Comparison of ENCODE assay signal across 8 cellular contexts in genomic region chr20:23937303-23938117, GRCh38. TPM values are rescaled to one million over a fixed set of nuclear protein-coding genes. Genes with fewer than 3 reads are reported as not detected.
DNase-seq lines count a peak whose midpoint lies in the region; ATAC-seq and TF ChIP-seq lines count a peak whose summit lies in the region.

No MANE protein-coding gene starts in this region.

- RAD21 ChIA-PET in HCT116 (lab: Charles Lee; ENCODE audit: low non-redundant PET in 1 of 2, low total read pairs in 2 of 2, uncharacterized antibody in 2 of 2, unreplicated experiment in 2 of 2), result no interaction called here

- peak; percentile 66 for TF ChIP-seq RAD21 in HCT116 (IDR thresholded peaks at IDR 0.05; ENCODE audit: low read depth)

- no peaks in the 10 kb centered on the region for H3K36me3 Mint-ChIP-seq in activated CD4-positive, alpha-beta T cell treated with anti-CD3 and anti-CD28 coated beads, Interleukin-2, amount 10 ng/mL, durations not matched to agents 7 days and 5 days (ENCODE audit: low read depth)

- 0 to 2% methylated on average over 3 of the region's 3 CpGs for WGBS in lung, 2 donors

- H3K9me2 ChIP-seq in HCT116 (ENCODE audit: insufficient read depth), result no peaks in the 10 kb centered on the region

- DNase-seq in GM10248 (ENCODE audit: extremely low spot score), result peak; percentile 47
- peak; percentile 16 for DNase-seq in HCT116 (ENCODE audit: low read depth, low spot score)
- DNase-seq in NCI-H2029 treated with DMSO at 0.1 percent for 48 hours (lab: John Stamatoyannopoulos, UW), result peak; percentile 16
- DNase-seq in activated CD4-positive, alpha-beta T cell treated with anti-CD3 and anti-CD28 coated beads, Interleukin-2, amount 10 ng/mL, durations not matched to agents 7 days and 5 days, result peak; percentile 69
- DNase-seq in ecto neural progenitor cell (ENCODE audit: low spot score), result peak; percentile 75
- peak; percentile 67 for DNase-seq in lung (ENCODE audit: low spot score)
- peak; percentile 38 for DNase-seq in stimulated activated CD8-positive, alpha-beta memory T cell treated with anti-CD3 and anti-CD28 coated beads, Interleukin-12 subunit alpha, Interleukin-12 subunit beta, amount 100 ng/mL, for 4 hours (ENCODE audit: low read depth)

- POLR2A ChIA-PET in GM10248 (lab: Yijun Ruan, JAX), result no interaction called here
- POLR2A ChIA-PET in HCT116 (lab: Charles Lee), result no interaction called here
- POLR2A ChIA-PET in activated CD4-positive, alpha-beta T cell treated with anti-CD3 and anti-CD28 coated beads, Interleukin-2, amount 10 ng/mL, durations not matched to agents 7 days and 5 days (lab: Charles Lee), result no interaction called here

- intact Hi-C loops in HCT116 (cut with micrococcal nuclease), result loop anchor here (1.0 to 5.0 kb wide), 2 partner anchors 60 to 981 kb away; no protein-coding TSS in a partner anchor

- TF ChIP-seq POLR2A in HCT116 (IDR thresholded peaks at IDR 0.05; ENCODE audit: borderline replicate concordance, extremely low read depth, insufficient read depth, insufficient read length), result no peak

- H2AFZ ChIP-seq in HCT116 (ENCODE audit: low read depth, low read length, poor library complexity, severe bottlenecking), result no peak overlapping the region

- no peak overlapping the region for H3K9ac ChIP-seq in HCT116 (ENCODE audit: low read length)

- H3K4me3 ChIP-seq in HCT116 (replicated peaks in 1 of 2; ENCODE audit: low read depth in 1 of 2, low read length in 2 of 2), result no peak overlapping the region
- no peak overlapping the region for H3K4me3 ChIP-seq in lung

- no peak overlapping the region for H3K4me2 ChIP-seq in HCT116 (ENCODE audit: low read length)

- no peaks in the 10 kb centered on the region for H3K9me3 Mint-ChIP-seq in activated CD4-positive, alpha-beta T cell treated with anti-CD3 and anti-CD28 coated beads, Interleukin-2, amount 10 ng/mL, durations not matched to agents 7 days and 5 days

- H4K20me1 ChIP-seq in HCT116 (ENCODE audit: insufficient read depth), result no peaks in the 10 kb centered on the region; the same call in 1 of the 2 replicates

- no peaks in the 10 kb centered on the region for H3K4me1 Mint-ChIP-seq in activated CD4-positive, alpha-beta T cell treated with anti-CD3 and anti-CD28 coated beads, Interleukin-2, amount 10 ng/mL, durations not matched to agents 7 days and 5 days

- peak; percentile 64 for TF ChIP-seq CTCF in GM10248 (IDR thresholded peaks at IDR 0.05; ENCODE audit: control extremely low read depth, extremely low read depth, low read depth, missing control alignments)
- TF ChIP-seq CTCF in HCT116 (IDR thresholded peaks at IDR 0.05 in 2 of 3, conservative IDR thresholded peaks at IDR 0.05 in 1 of 3; ENCODE audit: borderline replicate concordance in 1 of 3, insufficient read depth in 1 of 3, low read depth in 2 of 3, low read length in 2 of 3), result peak; percentile 28 to 68 (median 50); a peak in 4 of 6 replicates
- peak; percentile 71 for TF ChIP-seq CTCF in lung (IDR thresholded peaks at IDR 0.05; ENCODE audit: control extremely low read depth, extremely low read depth)

- no peaks in the 10 kb centered on the region for H3K36me3 ChIP-seq in HCT116 (ENCODE audit: control insufficient read depth in 1 of 2, insufficient read depth in 2 of 2, low read length in 2 of 2)
- H3K36me3 ChIP-seq in lung (ENCODE audit: control insufficient read depth in 2 of 2, insufficient read depth in 2 of 2, low read length in 2 of 2), result no peaks in the 10 kb centered on the region

- BruUV-seq in HCT116 (replicated peaks; lab: Mats Ljungman, UMichigan), result no TSS peak

- no peaks in the 10 kb centered on the region for H3K79me2 ChIP-seq in HCT116 (ENCODE audit: insufficient read depth, low read length)

- no peaks in the 10 kb centered on the region for H3K27me3 Mint-ChIP-seq in activated CD4-positive, alpha-beta T cell treated with anti-CD3 and anti-CD28 coated beads, Interleukin-2, amount 10 ng/mL, durations not matched to agents 7 days and 5 days

- no peaks in the 10 kb centered on the region for H3K9me3 ChIP-seq in HCT116 (ENCODE audit: control insufficient read depth in 1 of 2, insufficient read depth in 1 of 2, low read depth in 1 of 2, low read length in 2 of 2)
- no peaks in the 10 kb centered on the region for H3K9me3 ChIP-seq in lung (ENCODE audit: control insufficient read depth in 2 of 2, insufficient read depth in 1 of 2, low read length in 1 of 2)

- no peak overlapping the region for H3K4me3 Mint-ChIP-seq in activated CD4-positive, alpha-beta T cell treated with anti-CD3 and anti-CD28 coated beads, Interleukin-2, amount 10 ng/mL, durations not matched to agents 7 days and 5 days

- H3K27ac Mint-ChIP-seq in activated CD4-positive, alpha-beta T cell treated with anti-CD3 and anti-CD28 coated beads, Interleukin-2, amount 10 ng/mL, durations not matched to agents 7 days and 5 days, result no peak overlapping the region

- CTCF ChIA-PET in GM10248 (lab: Yijun Ruan, JAX) (interaction anchor here (0.7 to 2.3 kb wide), 16 partner anchors 9 to 981 kb away, joined by 3 to 8 read pairs (median 4); no protein-coding TSS in a partner anchor), HCT116 (lab: Charles Lee) (interaction anchor here (1.0 to 1.1 kb wide), 3 partner anchors 59 to 980 kb away, joined by 3 to 7 read pairs (median 4); no protein-coding TSS in a partner anchor)
- CTCF ChIA-PET in activated CD4-positive, alpha-beta T cell treated with anti-CD3 and anti-CD28 coated beads, Interleukin-2, amount 10 ng/mL, durations not matched to agents 7 days and 5 days (lab: Charles Lee), result interaction anchor here (0.6 to 1.9 kb wide), 8 partner anchors 9 to 980 kb away, joined by 3 to 9 read pairs (median 4); no protein-coding TSS in a partner anchor

- peak; percentile 87 for ATAC-seq in HCT116
- peak; percentile 89 for ATAC-seq in lung (ENCODE audit: insufficient read depth, low FRiP score)
- ATAC-seq in GM19463 (IDR thresholded peaks at IDR 0.05; ENCODE audit: unreplicated experiment), result no peak

- H3K27ac ChIP-seq in HCT116 (ENCODE audit: low read depth, low read length), result no peak overlapping the region
- no peak overlapping the region for H3K27ac ChIP-seq in lung (ENCODE audit: low read depth in 1 of 2, low read length in 1 of 2)

- no peaks in the 10 kb centered on the region for H3K4me1 ChIP-seq in HCT116 (ENCODE audit: control insufficient read depth in 1 of 2, insufficient read depth in 2 of 2, low read length in 2 of 2)
- H3K4me1 ChIP-seq in lung (ENCODE audit: control insufficient read depth in 2 of 2, insufficient read depth in 2 of 2, low read length in 2 of 2), result no peaks in the 10 kb centered on the region

- H3K27me3 ChIP-seq in HCT116 (ENCODE audit: insufficient read depth, low read length), result 0 out of 2 replicates have a peak, but pooled peaks cover 4% of the 10 kb centered on the region
- no peaks in the 10 kb centered on the region for H3K27me3 ChIP-seq in lung (ENCODE audit: control insufficient read depth, insufficient read depth)

TF ChIP-seq in HCT116, 20 proteins besides CTCF, POLR2A, EP300 and RAD21 (continues in another document):
- TF ChIP-seq, protein P1, sequence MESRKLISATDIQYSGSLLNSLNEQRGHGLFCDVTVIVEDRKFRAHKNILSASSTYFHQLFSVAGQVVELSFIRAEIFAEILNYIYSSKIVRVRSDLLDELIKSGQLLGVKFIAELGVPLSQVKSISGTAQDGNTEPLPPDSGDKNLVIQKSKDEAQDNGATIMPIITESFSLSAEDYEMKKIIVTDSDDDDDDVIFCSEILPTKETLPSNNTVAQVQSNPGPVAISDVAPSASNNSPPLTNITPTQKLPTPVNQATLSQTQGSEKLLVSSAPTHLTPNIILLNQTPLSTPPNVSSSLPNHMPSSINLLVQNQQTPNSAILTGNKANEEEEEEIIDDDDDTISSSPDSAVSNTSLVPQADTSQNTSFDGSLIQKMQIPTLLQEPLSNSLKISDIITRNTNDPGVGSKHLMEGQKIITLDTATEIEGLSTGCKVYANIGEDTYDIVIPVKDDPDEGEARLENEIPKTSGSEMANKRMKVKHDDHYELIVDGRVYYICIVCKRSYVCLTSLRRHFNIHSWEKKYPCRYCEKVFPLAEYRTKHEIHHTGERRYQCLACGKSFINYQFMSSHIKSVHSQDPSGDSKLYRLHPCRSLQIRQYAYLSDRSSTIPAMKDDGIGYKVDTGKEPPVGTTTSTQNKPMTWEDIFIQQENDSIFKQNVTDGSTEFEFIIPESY (IDR thresholded peaks at IDR 0.05; ENCODE audit: extremely low read depth, insufficient replicate concordance, low read length), result no peak
- TF ChIP-seq REST (IDR thresholded peaks at IDR 0.05; ENCODE audit: low read depth), result no peak

RNA-seq across cellular contexts. Expression of gene GGTLC1, which starts 51.1 kb away (rescaled TPM):
- total RNA-seq in HCT116 (2021; ENCODE audit: unreplicated experiment) (not detected), lung (10 to 100 TPM in 1 of 2 donors, 1 to 10 TPM in 1; 4.2 to 28.5 TPM)
- polyA plus RNA-seq in HCT116 (2012), result not detected in 2 replicates
- not detected for total RNA-seq in activated CD4-positive, alpha-beta T cell treated with anti-CD3 and anti-CD28 coated beads, Interleukin-2, amount 10 ng/mL, durations not matched to agents 7 days and 5 days
- polyA plus RNA-seq in lung, result 10 to 100 TPM in 1 of 2 donors, 1 to 10 TPM in 1; 6.4 to 98.4 TPM

RNA-seq across cellular contexts. Expression of gene CST5, which starts 58.0 kb away (rescaled TPM):
- total RNA-seq in HCT116 (2021; ENCODE audit: unreplicated experiment) (not detected), lung (under 1 TPM in 1 of 2 donors, not detected in 1; 0.37 TPM)
- polyA plus RNA-seq in HCT116 (2012), result not detected in 2 replicates
- not detected for total RNA-seq in activated CD4-positive, alpha-beta T cell treated with anti-CD3 and anti-CD28 coated beads, Interleukin-2, amount 10 ng/mL, durations not matched to agents 7 days and 5 days
- polyA plus RNA-seq in lung, result under 1 TPM; 0.55 to 0.65 TPM

Comparison
In these comparisons a context has a peak if more than half of its experiments do, and no peak if none do; other contexts are left out.
1. DNase-seq: peak in every context shown above with its lines; median percentile 75 in ecto neural progenitor cell; 69 in activated CD4-positive, alpha-beta T cell treated with anti-CD3 and anti-CD28 coated beads, Interleukin-2, amount 10 ng/mL, durations not matched to agents 7 days and 5 days; 67 in lung; 47 in GM10248; 38 in stimulated activated CD8-positive, alpha-beta memory T cell treated with anti-CD3 and anti-CD28 coated beads, Interleukin-12 subunit alpha, Interleukin-12 subunit beta, amount 100 ng/mL, for 4 hours; 16 in HCT116; 16 in NCI-H2029 treated with DMSO at 0.1 percent for 48 hours.